ENCODE assay signal across 20 cellular contexts in genomic region chr4:136320471-136320813, GRCh38.
DNase-seq lines count a peak whose midpoint lies in the region; ATAC-seq and TF ChIP-seq lines count a peak whose summit lies in the region.
"Had no signal": no experiment of that assay in that cellular context is flagged by ENCODE, and none has a peak within 500 bp of the region (broad histone marks: within the 10 kb centered on the region; RNA-seq: fewer than 3 reads in every experiment).

No MANE protein-coding gene starts in this region.

- H3K4me3 Mint-ChIP-seq in Calu3 (ENCODE audit: low read depth, unreplicated experiment): no peak overlapping the region
- H3K4me3 Mint-ChIP-seq in type B pancreatic cell: no peak overlapping the region
- no peak overlapping the region for H3K4me3 Mint-ChIP-seq in activated CD4-positive, alpha-beta T cell treated with anti-CD3 and anti-CD28 coated beads for 36 hours
- H3K4me3 Mint-ChIP-seq: CD4-positive, alpha-beta memory T cell had no signal

- H3K27ac ChIP-seq in RWPE1 (peak overlapping the region; percentile 74), epithelial cell of prostate (peak overlapping the region; percentile 81)
- H3K27ac ChIP-seq: BLaER1 treated with 17β-estradiol and CSF1 and Interleukin-3, amounts not matched to agents 10 nM and 100 nM; SJCRH30 had no signal

- BruUV-seq in Calu3 (replicated peaks; lab: Mats Ljungman, UMichigan): no TSS peak

- H3K27me3 Mint-ChIP-seq in Calu3 (ENCODE audit: unreplicated experiment) (no peaks in the 10 kb centered on the region), type B pancreatic cell (no peaks in the 10 kb centered on the region)
- H3K27me3 Mint-ChIP-seq in activated CD4-positive, alpha-beta T cell treated with anti-CD3 and anti-CD28 coated beads for 36 hours: no peaks in the 10 kb centered on the region
- H3K27me3 Mint-ChIP-seq: CD4-positive, alpha-beta memory T cell had no signal

- no peaks in the 10 kb centered on the region for H3K9me3 Mint-ChIP-seq in Calu3 (ENCODE audit: low read depth, unreplicated experiment)
- H3K9me3 Mint-ChIP-seq in type B pancreatic cell: no peaks in the 10 kb centered on the region
- H3K9me3 Mint-ChIP-seq in activated CD4-positive, alpha-beta T cell treated with anti-CD3 and anti-CD28 coated beads for 36 hours (ENCODE audit: low read depth): peaks cover 2% of the 10 kb centered on the region

- CTCF ChIA-PET in Calu3 (lab: Charles Lee) (no interaction called here), RWPE1 (lab: Yijun Ruan, JAX) (no interaction called here)
- CTCF ChIA-PET in activated CD4-positive, alpha-beta T cell treated with anti-CD3 and anti-CD28 coated beads for 36 hours (lab: Charles Lee): no interaction called here

- H3K27ac Mint-ChIP-seq in Calu3 (ENCODE audit: unreplicated experiment) (peak overlapping the region; percentile 56), type B pancreatic cell (peak overlapping the region; percentile 61)
- H3K27ac Mint-ChIP-seq in activated CD4-positive, alpha-beta T cell treated with anti-CD3 and anti-CD28 coated beads for 36 hours: no peak overlapping the region
- H3K27ac Mint-ChIP-seq: CD4-positive, alpha-beta memory T cell had no signal

- DNase-seq in Calu3 (no peak), RWPE1 (ENCODE audit: low spot score) (no peak), epithelial cell of prostate (ENCODE audit: low read depth, low spot score) (no peak), type B pancreatic cell (ENCODE audit: extremely low spot score, unreplicated experiment) (no peak), EL (no peak)
- DNase-seq in activated effector memory CD4-positive, alpha-beta T cell treated with anti-CD3 and anti-CD28 coated beads, Interleukin-2, amount 50 U/mL, for 16 hours: no peak
- no peak for DNase-seq in activated CD4-positive, alpha-beta T cell treated with anti-CD3 and anti-CD28 coated beads for 36 hours
- DNase-seq: AML-193; CD4-positive, alpha-beta memory T cell; DMS79 treated with DMSO at 0.1 percent for 48 hours; MG63; NCI-H2029 treated with DMSO at 0.1 percent for 48 hours; NCI-H446 treated with DMSO at 0.1 percent for 48 hours; NCI-H526; NCI-H82; SJCRH30 had no signal

- ATAC-seq in activated CD4-positive, alpha-beta T cell treated with anti-CD3 and anti-CD28 coated beads for 36 hours: no peak
- ATAC-seq: HepG2, K562, Right ventricle myocardium inferior had no signal

- POLR2A ChIA-PET in RWPE1 (lab: Yijun Ruan, JAX; ENCODE audit: low non-redundant PET): no interaction called here
- POLR2A ChIA-PET in activated CD4-positive, alpha-beta T cell treated with anti-CD3 and anti-CD28 coated beads for 36 hours (lab: Charles Lee): no interaction called here

- TF ChIP-seq CTCF in Calu3 (IDR thresholded peaks at IDR 0.05; ENCODE audit: unreplicated experiment) (no peak), RWPE1 (conservative IDR thresholded peaks at IDR 0.05; ENCODE audit: low read depth) (no peak), type B pancreatic cell (conservative IDR thresholded peaks at IDR 0.05) (no peak)

- H3K36me3 Mint-ChIP-seq in Calu3 (ENCODE audit: insufficient read depth, unreplicated experiment) (no peaks in the 10 kb centered on the region), type B pancreatic cell (no peaks in the 10 kb centered on the region)
- no peaks in the 10 kb centered on the region for H3K36me3 Mint-ChIP-seq in activated CD4-positive, alpha-beta T cell treated with anti-CD3 and anti-CD28 coated beads for 36 hours (ENCODE audit: low read depth)
- H3K36me3 Mint-ChIP-seq: CD4-positive, alpha-beta memory T cell had no signal

- intact Hi-C loops in Calu3 (cut with micrococcal nuclease; ENCODE audit: unreplicated experiment): no loop called here
- intact Hi-C loops in activated CD4-positive, alpha-beta T cell treated with anti-CD3 and anti-CD28 coated beads for 36 hours (cut with DNase I, micrococcal nuclease): no loop called here

- H3K4me1 Mint-ChIP-seq in Calu3 (ENCODE audit: low read depth, unreplicated experiment): peaks cover 8% of the 10 kb centered on the region
- H3K4me1 Mint-ChIP-seq in type B pancreatic cell (ENCODE audit: unreplicated experiment): no peaks in the 10 kb centered on the region
- no peaks in the 10 kb centered on the region for H3K4me1 Mint-ChIP-seq in activated CD4-positive, alpha-beta T cell treated with anti-CD3 and anti-CD28 coated beads for 36 hours
- H3K4me1 Mint-ChIP-seq: CD4-positive, alpha-beta memory T cell had no signal
